In genomic region chr15:23647421-23648375, GRCh38 we compare ENCODE assay signal across 1 cellular context.
A peak's percentile ranks its signal among the peaks of the same experiment; 100 is the strongest.
TF ChIP-seq lines count a peak whose summit lies in the region.

Gene MAGEL2, minus strand, starts transcription at chr15:23647867. Its CDS starts 125 bp downstream, at chr15:23647742.

TF ChIP-seq in H1, 55 proteins besides CTCF, POLR2A, EP300 and RAD21 (continued from another document):
- TF ChIP-seq EZH2 (IDR thresholded peaks at IDR 0.05; ENCODE audit: low read depth, low read length, severe bottlenecking) (no peak), TAF1 (IDR thresholded peaks at IDR 0.05; ENCODE audit: low read depth, low read length) (peak; percentile 78), GTF2F1 (IDR thresholded peaks at IDR 0.05; ENCODE audit: borderline replicate concordance, low read depth, low read length) (no peak), ASH2L (IDR thresholded peaks at IDR 0.05; ENCODE audit: low read length) (no peak), JUND (IDR thresholded peaks at IDR 0.05; ENCODE audit: low read length) (peak; percentile 79; the same call in 1 of the 2 replicates), RFX5 (IDR thresholded peaks at IDR 0.05; ENCODE audit: borderline replicate concordance, low read depth, low read length) (no peak), NANOG (IDR thresholded peaks at IDR 0.05; ENCODE audit: insufficient read depth, low read depth, low read length, poor library complexity, severe bottlenecking) (no peak), YY1 (IDR thresholded peaks at IDR 0.05; ENCODE audit: low read depth, low read length) (no peak), CTBP2 (IDR thresholded peaks at IDR 0.05; ENCODE audit: borderline replicate concordance, insufficient read depth, insufficient read length, low read length) (no peak), CREB1 (IDR thresholded peaks at IDR 0.05) (no peak), CBX5 (IDR thresholded peaks at IDR 0.05; ENCODE audit: low read depth, low read length) (no peak), RNF2 (IDR thresholded peaks at IDR 0.05; ENCODE audit: borderline replicate concordance, low read depth, low read length, missing control alignments, poor library complexity, severe bottlenecking) (no peak), E2F6 (IDR thresholded peaks at IDR 0.05) (no peak), BRCA1 (IDR thresholded peaks at IDR 0.05; ENCODE audit: low read depth, low read length) (no peak), HDAC2 (IDR thresholded peaks at IDR 0.05; ENCODE audit: borderline replicate concordance in 1 of 2, low read depth in 2 of 2, low read length in 2 of 2) (no peak), ATF3 (IDR thresholded peaks at IDR 0.05; ENCODE audit: insufficient read depth, low read depth, low read length) (no peak), SP1 (IDR thresholded peaks at IDR 0.05; ENCODE audit: low read depth, low read length) (peak; percentile 38; the same call in 1 of the 2 replicates), SIX5 (IDR thresholded peaks at IDR 0.05; ENCODE audit: low read depth, low read length) (no peak), RXRA (IDR thresholded peaks at IDR 0.05; ENCODE audit: insufficient read depth, low read depth, low read length) (no peak), BACH1 (IDR thresholded peaks at IDR 0.05; ENCODE audit: low read length) (no peak), POLR2AphosphoS5 (IDR thresholded peaks at IDR 0.05; ENCODE audit: low read depth, low read length) (no peak), RBBP5 (IDR thresholded peaks at IDR 0.05; ENCODE audit: borderline replicate concordance, low read depth, low read length) (0 out of 2 replicates have a peak, but pooled peaks have one; percentile 69), CHD1 (IDR thresholded peaks at IDR 0.05; ENCODE audit: low read depth, low read length) (peak; percentile 78), SAP30 (IDR thresholded peaks at IDR 0.05; ENCODE audit: insufficient read depth, insufficient replicate concordance, low read length) (no peak), TCF12 (IDR thresholded peaks at IDR 0.05; ENCODE audit: low read depth, low read length) (no peak), PHF8 (conservative IDR thresholded peaks at IDR 0.05; ENCODE audit: low read depth, low read length) (0 out of 2 replicates have a peak, but pooled peaks have one; percentile 17), NRF1 (IDR thresholded peaks at IDR 0.05; ENCODE audit: low read depth, low read length) (no peak), CHD2 (IDR thresholded peaks at IDR 0.05; ENCODE audit: low read length) (no peak), EGR1 (IDR thresholded peaks at IDR 0.05; ENCODE audit: borderline replicate concordance, low read depth, low read length) (0 out of 2 replicates have a peak, but pooled peaks have one; percentile 27), HDAC6 (IDR thresholded peaks at IDR 0.05; ENCODE audit: low read depth, low read length) (no peak), CEBPB (IDR thresholded peaks at IDR 0.05; ENCODE audit: low read depth, low read length) (no peak), KDM5A (IDR thresholded peaks at IDR 0.05; ENCODE audit: low read length) (no peak), POU5F1 (IDR thresholded peaks at IDR 0.05; ENCODE audit: low read depth, low read length) (no peak), ZNF274 (IDR thresholded peaks at IDR 0.05; ENCODE audit: borderline replicate concordance, extremely low read depth, low read length) (no peak), KDM1A (IDR thresholded peaks at IDR 0.05; ENCODE audit: borderline replicate concordance, low read length) (no peak), USF2 (IDR thresholded peaks at IDR 0.05; ENCODE audit: low read length) (no peak), JUN (IDR thresholded peaks at IDR 0.05; ENCODE audit: low read depth, low read length) (no peak), SP4 (IDR thresholded peaks at IDR 0.05; ENCODE audit: low read length) (no peak), TEAD4 (IDR thresholded peaks at IDR 0.05; ENCODE audit: low read depth, low read length) (no peak), SP2 (IDR thresholded peaks at IDR 0.05; ENCODE audit: low read length) (no peak)
